8 cellular contexts compared by ENCODE assay signal in the genomic region with DNA sequence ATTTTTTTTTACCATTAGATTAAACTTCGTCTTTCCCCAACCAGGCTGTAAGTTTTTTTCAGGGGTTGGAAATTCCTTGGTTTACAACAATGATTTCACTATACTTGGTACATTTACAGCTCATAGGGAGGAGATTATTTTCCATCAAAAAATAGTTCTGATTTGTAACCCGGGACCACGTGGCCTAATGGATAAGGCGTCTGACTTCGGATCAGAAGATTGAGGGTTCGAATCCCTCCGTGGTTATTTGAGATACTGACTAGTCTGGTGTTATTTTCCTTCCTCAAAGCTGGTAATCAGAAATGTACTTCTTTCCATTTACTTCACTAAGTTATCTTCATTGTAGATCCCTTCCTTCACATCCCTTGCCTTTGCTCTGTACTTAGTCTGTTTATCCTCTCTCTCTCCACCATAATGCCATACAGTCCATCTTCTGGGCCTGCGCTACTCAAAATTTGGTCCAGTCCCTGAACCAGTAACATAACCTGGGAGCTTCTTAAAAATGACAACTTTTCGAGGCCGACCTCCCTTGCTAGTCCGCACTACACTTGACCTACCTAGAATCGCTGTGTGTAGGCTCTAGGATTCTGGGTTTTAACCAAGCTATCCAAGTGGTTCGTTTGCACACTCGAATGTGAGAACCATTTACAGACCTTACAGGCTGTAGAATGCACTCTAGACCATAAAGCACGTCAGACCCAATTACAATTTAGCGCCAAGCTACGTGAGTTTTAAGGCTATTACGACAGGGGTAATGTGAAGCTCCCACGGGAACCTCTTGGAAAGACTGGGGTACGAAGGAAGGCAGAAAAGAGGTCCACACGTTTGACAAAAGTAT. TPM values are rescaled to one million over a fixed set of nuclear protein-coding genes. Genes with fewer than 3 reads are reported as not detected.
DNase-seq lines count a peak whose midpoint lies in the region; ATAC-seq and TF ChIP-seq lines count a peak whose summit lies in the region.

No MANE protein-coding gene starts in this region.

- H3K4me3 ChIP-seq in liver (ENCODE audit: low read depth in 1 of 3, low read length in 3 of 3) = peak overlapping the region in 1 of 3 donors; percentile 63

- no peaks in the 10 kb centered on the region for H3K36me3 ChIP-seq in liver (ENCODE audit: control insufficient read depth in 4 of 4, insufficient read depth in 3 of 4, low read depth in 1 of 4, low read length in 3 of 4)

- H3K9me3 ChIP-seq in liver (ENCODE audit: control insufficient read depth in 4 of 4, low read length in 3 of 4) = no peaks in the 10 kb centered on the region

- no peaks in the 10 kb centered on the region for H3K36me3 Mint-ChIP-seq in dendritic cell treated with granulocyte-macrophage colony-stimulating factor and Interleukin-4, amounts not matched to agents 40 ng/mL and 50 ng/mL, for 4 days (ENCODE audit: low read depth)
- peaks cover 26% of the 10 kb centered on the region for H3K36me3 Mint-ChIP-seq in stimulated activated effector memory CD8-positive, alpha-beta T cell treated with anti-CD3 and anti-CD28 coated beads, Interleukin-12 subunit alpha, Interleukin-12 subunit beta, amount 100 ng/mL, for 72 hours

- intact Hi-C loops in dendritic cell treated with granulocyte-macrophage colony-stimulating factor and Interleukin-4, amounts not matched to agents 40 ng/mL and 50 ng/mL, for 4 days (cut with micrococcal nuclease) = loop anchor here (5.0 kb wide), 1 partner anchor 51 kb away; a partner anchor contains a TSS

- ATAC-seq in stimulated activated effector memory CD8-positive, alpha-beta T cell treated with anti-CD3 and anti-CD28 coated beads, Interleukin-12 subunit alpha, Interleukin-12 subunit beta, amount 100 ng/mL, for 72 hours = peak; percentile 82
- no peak for ATAC-seq in GM21515 (IDR thresholded peaks at IDR 0.05; ENCODE audit: unreplicated experiment)

- peaks cover 0 to 12% (median 5%) of the 10 kb centered on the region in 4 donors for H3K27me3 ChIP-seq in liver (ENCODE audit: control insufficient read depth in 4 of 4, insufficient read depth in 4 of 4, low read length in 3 of 4)

- 50% methylated on average over 21 of the region's 21 CpGs for WGBS in liver

- peak overlapping the region; percentile 78 for H3K4me3 Mint-ChIP-seq in dendritic cell treated with granulocyte-macrophage colony-stimulating factor and Interleukin-4, amounts not matched to agents 40 ng/mL and 50 ng/mL, for 4 days
- H3K4me3 Mint-ChIP-seq in stimulated activated effector memory CD8-positive, alpha-beta T cell treated with anti-CD3 and anti-CD28 coated beads, Interleukin-12 subunit alpha, Interleukin-12 subunit beta, amount 100 ng/mL, for 72 hours = peak overlapping the region; percentile 76

- H3K9ac ChIP-seq in liver (ENCODE audit: low read depth in 1 of 2, low read length in 2 of 2) = no peak overlapping the region

- TF ChIP-seq CTCF in VCaP (conservative IDR thresholded peaks at IDR 0.05) = no peak
- TF ChIP-seq CTCF in liver (IDR thresholded peaks at IDR 0.05; ENCODE audit: low read depth, low read length, missing input control) = no peak

- H3K4me1 ChIP-seq in liver (ENCODE audit: control insufficient read depth in 4 of 4, insufficient read depth in 4 of 4, low read length in 3 of 4) = peaks cover 0 to 5% (median 1%) of the 10 kb centered on the region in 4 donors

- H3K27ac ChIP-seq in VCaP (peak overlapping the region; percentile 53), liver (ENCODE audit: low read depth in 1 of 2, low read length in 2 of 2) (no peak overlapping the region)

- H3K27ac Mint-ChIP-seq in dendritic cell treated with granulocyte-macrophage colony-stimulating factor and Interleukin-4, amounts not matched to agents 40 ng/mL and 50 ng/mL, for 4 days = peak overlapping the region; percentile 81
- H3K27ac Mint-ChIP-seq in stimulated activated effector memory CD8-positive, alpha-beta T cell treated with anti-CD3 and anti-CD28 coated beads, Interleukin-12 subunit alpha, Interleukin-12 subunit beta, amount 100 ng/mL, for 72 hours = peak overlapping the region; percentile 89

- H3K4me1 Mint-ChIP-seq in dendritic cell treated with granulocyte-macrophage colony-stimulating factor and Interleukin-4, amounts not matched to agents 40 ng/mL and 50 ng/mL, for 4 days (ENCODE audit: low read depth) = peaks cover 31% of the 10 kb centered on the region
- H3K4me1 Mint-ChIP-seq in stimulated activated effector memory CD8-positive, alpha-beta T cell treated with anti-CD3 and anti-CD28 coated beads, Interleukin-12 subunit alpha, Interleukin-12 subunit beta, amount 100 ng/mL, for 72 hours = peaks cover 19% of the 10 kb centered on the region

- POLR2A ChIA-PET in HEK293T (lab: Yijun Ruan, JAX) = interaction anchor here (0.6 to 2.5 kb wide), 21 partner anchors 8 to 1230 kb away, joined by 3 to 7 read pairs (median 3); a partner anchor contains a TSS

- DNase-seq in DMS 273 (lab: John Stamatoyannopoulos, UW; ENCODE audit: unreplicated experiment) (peak; percentile 94), HEK293T (ENCODE audit: extremely low spot score) (no peak), NCI-H2171 treated with DMSO at 0.1 percent for 48 hours (lab: John Stamatoyannopoulos, UW) (peak; percentile 91)
- peak; percentile 73 to 88 for DNase-seq in stimulated activated effector memory CD8-positive, alpha-beta T cell treated with anti-CD3 and anti-CD28 coated beads, Interleukin-12 subunit alpha, Interleukin-12 subunit beta, amount 100 ng/mL, for 72 hours (ENCODE audit: low spot score in 2 of 2)

- CTCF ChIA-PET in HEK293T (lab: Yijun Ruan, JAX) = interaction anchor here (0.7 to 1.4 kb wide), 5 partner anchors 8 to 247 kb away, joined by 3 to 5 read pairs (median 4); a partner anchor contains a TSS

- no peaks in the 10 kb centered on the region for H3K9me3 Mint-ChIP-seq in dendritic cell treated with granulocyte-macrophage colony-stimulating factor and Interleukin-4, amounts not matched to agents 40 ng/mL and 50 ng/mL, for 4 days
- H3K9me3 Mint-ChIP-seq in stimulated activated effector memory CD8-positive, alpha-beta T cell treated with anti-CD3 and anti-CD28 coated beads, Interleukin-12 subunit alpha, Interleukin-12 subunit beta, amount 100 ng/mL, for 72 hours = no peaks in the 10 kb centered on the region

- peaks cover 77% of the 10 kb centered on the region for H3K27me3 Mint-ChIP-seq in dendritic cell treated with granulocyte-macrophage colony-stimulating factor and Interleukin-4, amounts not matched to agents 40 ng/mL and 50 ng/mL, for 4 days

- TF ChIP-seq RAD21 in liver (IDR thresholded peaks at IDR 0.05) = no peak

TF ChIP-seq in HEK293T, 16 proteins besides CTCF, POLR2A, EP300 and RAD21:
- TF ChIP-seq L3MBTL2 (conservative IDR thresholded peaks at IDR 0.05) = 0 out of 2 replicates have a peak, but pooled peaks have one; percentile 30
- peak; percentile 34 for TF ChIP-seq ZNF384 (IDR thresholded peaks at IDR 0.05)
- TF ChIP-seq TARDBP (IDR thresholded peaks at IDR 0.05) = peak; percentile 40; the same call in 1 of the 2 replicates
- no peak for TF ChIP-seq ELF4 (IDR thresholded peaks at IDR 0.05)
- TF ChIP-seq CTBP1 (IDR thresholded peaks at IDR 0.05; ENCODE audit: borderline replicate concordance) = peak; percentile 68; the same call in 1 of the 2 replicates

TF ChIP-seq in liver, 16 proteins besides CTCF, POLR2A, EP300 and RAD21:
- TF ChIP-seq TAF1 (conservative IDR thresholded peaks at IDR 0.05) (no peak), HNF4G (IDR thresholded peaks at IDR 0.05) (no peak), JUND (IDR thresholded peaks at IDR 0.05) (peak in 1 of 2 donors; percentile 21)
- TF ChIP-seq, protein P1, sequence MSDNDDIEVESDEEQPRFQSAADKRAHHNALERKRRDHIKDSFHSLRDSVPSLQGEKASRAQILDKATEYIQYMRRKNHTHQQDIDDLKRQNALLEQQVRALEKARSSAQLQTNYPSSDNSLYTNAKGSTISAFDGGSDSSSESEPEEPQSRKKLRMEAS (IDR thresholded peaks at IDR 0.05) = peak; percentile 48
- TF ChIP-seq, protein P2, sequence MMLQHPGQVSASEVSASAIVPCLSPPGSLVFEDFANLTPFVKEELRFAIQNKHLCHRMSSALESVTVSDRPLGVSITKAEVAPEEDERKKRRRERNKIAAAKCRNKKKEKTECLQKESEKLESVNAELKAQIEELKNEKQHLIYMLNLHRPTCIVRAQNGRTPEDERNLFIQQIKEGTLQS (IDR thresholded peaks at IDR 0.05) = peak; percentile 96
- TF ChIP-seq, protein P3, sequence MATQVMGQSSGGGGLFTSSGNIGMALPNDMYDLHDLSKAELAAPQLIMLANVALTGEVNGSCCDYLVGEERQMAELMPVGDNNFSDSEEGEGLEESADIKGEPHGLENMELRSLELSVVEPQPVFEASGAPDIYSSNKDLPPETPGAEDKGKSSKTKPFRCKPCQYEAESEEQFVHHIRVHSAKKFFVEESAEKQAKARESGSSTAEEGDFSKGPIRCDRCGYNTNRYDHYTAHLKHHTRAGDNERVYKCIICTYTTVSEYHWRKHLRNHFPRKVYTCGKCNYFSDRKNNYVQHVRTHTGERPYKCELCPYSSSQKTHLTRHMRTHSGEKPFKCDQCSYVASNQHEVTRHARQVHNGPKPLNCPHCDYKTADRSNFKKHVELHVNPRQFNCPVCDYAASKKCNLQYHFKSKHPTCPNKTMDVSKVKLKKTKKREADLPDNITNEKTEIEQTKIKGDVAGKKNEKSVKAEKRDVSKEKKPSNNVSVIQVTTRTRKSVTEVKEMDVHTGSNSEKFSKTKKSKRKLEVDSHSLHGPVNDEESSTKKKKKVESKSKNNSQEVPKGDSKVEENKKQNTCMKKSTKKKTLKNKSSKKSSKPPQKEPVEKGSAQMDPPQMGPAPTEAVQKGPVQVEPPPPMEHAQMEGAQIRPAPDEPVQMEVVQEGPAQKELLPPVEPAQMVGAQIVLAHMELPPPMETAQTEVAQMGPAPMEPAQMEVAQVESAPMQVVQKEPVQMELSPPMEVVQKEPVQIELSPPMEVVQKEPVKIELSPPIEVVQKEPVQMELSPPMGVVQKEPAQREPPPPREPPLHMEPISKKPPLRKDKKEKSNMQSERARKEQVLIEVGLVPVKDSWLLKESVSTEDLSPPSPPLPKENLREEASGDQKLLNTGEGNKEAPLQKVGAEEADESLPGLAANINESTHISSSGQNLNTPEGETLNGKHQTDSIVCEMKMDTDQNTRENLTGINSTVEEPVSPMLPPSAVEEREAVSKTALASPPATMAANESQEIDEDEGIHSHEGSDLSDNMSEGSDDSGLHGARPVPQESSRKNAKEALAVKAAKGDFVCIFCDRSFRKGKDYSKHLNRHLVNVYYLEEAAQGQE (IDR thresholded peaks at IDR 0.05) = peak; percentile 11

RNA-seq across cellular contexts. Expression of a gene that starts 42.1 kb away (rescaled TPM):
- 10 to 100 TPM in 1 of 2 donors, 1 to 10 TPM in 1; 7.4 to 13.7 TPM for total RNA-seq in liver
- polyA plus RNA-seq in liver = 1 to 10 TPM; 6.2 to 8.5 TPM
